Comparison of ENCODE assay signal across 30 cellular contexts in genomic region chr7:18821554-18821953, GRCh38.
"Had no signal": no experiment of that assay in that cellular context is flagged by ENCODE, and none has a peak within 500 bp of the region (broad histone marks: within the 10 kb centered on the region; RNA-seq: fewer than 3 reads in every experiment).

No MANE protein-coding gene starts in this region.

- H3K9me3 ChIP-seq: adrenal gland, ascending aorta, body of pancreas, breast epithelium had no signal

- H3K36me3 ChIP-seq: adrenal gland, ascending aorta, brain microvascular endothelial cell, breast epithelium, cardiac muscle cell had no signal

- ATAC-seq: activated naive CD4-positive, alpha-beta T cell treated with anti-CD3 and anti-CD28 coated beads, Interleukin-2, amount 50 U/mL, for 72 hours; activated naive CD8-positive, alpha-beta T cell treated with anti-CD3 and anti-CD28 coated beads, Interleukin-2, amount 50 U/mL, for 24 hours; activated T-cell treated with anti-CD3 and anti-CD28 coated beads, Interleukin-2, amount 50 U/mL, for 4 hours; activated T-cell treated with anti-CD3 and anti-CD28 coated beads, Interleukin-2, amount 50 U/mL, for 72 hours; activated T-helper 17 cell treated with anti-CD3 and anti-CD28 coated beads, Interleukin-2, amount 50 U/mL, for 72 hours; body of pancreas had no signal

- H3K4me3 ChIP-seq: adrenal gland, ascending aorta, body of pancreas, breast epithelium, cardiac muscle cell had no signal

- DNase-seq: activated effector memory CD4-positive, alpha-beta T cell treated with anti-CD3 and anti-CD28 coated beads, Interleukin-2, amount 50 U/mL, for 16 hours; activated effector memory CD4-positive, alpha-beta T cell treated with Interleukin-2 at 50 U/mL for 16 hours; activated gamma-delta T cell; activated gamma-delta T cell treated with Interleukin-2 at 50 U/mL for 16 hours; activated naive CD4-positive, alpha-beta T cell; activated naive CD4-positive, alpha-beta T cell treated with anti-CD3 and anti-CD28 coated beads for 36 hours; activated naive CD4-positive, alpha-beta T cell treated with anti-CD3 and anti-CD28 coated beads, Interleukin-2, amount 10 ng/mL, durations not matched to agents 7 days and 5 days; activated naive CD4-positive, alpha-beta T cell treated with anti-CD3 and anti-CD28 coated beads, Interleukin-2, amount 50 U/mL, for 16 hours; activated naive CD4-positive, alpha-beta T cell treated with Interleukin-2 at 50 U/mL for 16 hours; activated naive CD8-positive, alpha-beta T cell treated with anti-CD3 and anti-CD28 coated beads for 36 hours; activated naive CD8-positive, alpha-beta T cell treated with anti-CD3 and anti-CD28 coated beads, Interleukin-2, amount 10 ng/mL, durations not matched to agents 7 days and 5 days; activated naive CD8-positive, alpha-beta T cell treated with anti-CD3 and anti-CD28 coated beads, Interleukin-2, amount 50 U/mL, for 24 hours; activated T-cell treated with anti-CD3 and anti-CD28 coated beads, Interleukin-2, amount 50 U/mL, for 4 hours; activated T-cell treated with anti-CD3 and anti-CD28 coated beads, Interleukin-2, amount 50 U/mL, for 48 hours; activated T-cell treated with anti-CD3 and anti-CD28 coated beads, Interleukin-2, amount 50 U/mL, for 72 hours; adrenal gland; amniotic stem cell; amygdala; anterior cingulate cortex; aorta; body of pancreas; brain microvascular endothelial cell; caudate nucleus; central memory CD4-positive, alpha-beta T cell; cerebellar nuclear complex had no signal

- H3K27ac ChIP-seq: adrenal gland, ascending aorta, body of pancreas, brain microvascular endothelial cell, breast epithelium, cardiac muscle cell had no signal

- H3K27me3 ChIP-seq: adrenal gland, ascending aorta, body of pancreas, brain microvascular endothelial cell, breast epithelium, cardiac muscle cell had no signal

- H3K4me1 ChIP-seq: adrenal gland, body of pancreas, breast epithelium had no signal
